ENCODE assay signal across 26 cellular contexts in genomic region chrX:10851809-10852208, GRCh38.
"Had no signal": no experiment of that assay in that cellular context is flagged by ENCODE, and none has a peak within 500 bp of the region (broad histone marks: within the 10 kb centered on the region; RNA-seq: fewer than 3 reads in every experiment).

No MANE protein-coding gene starts in this region.

- H3K79me2 ChIP-seq: parathyroid adenoma had no signal

- H3K36me3 Mint-ChIP-seq: naive B cell; natural killer cell; stimulated activated memory B cell treated with anti-CD40 and anti-IgM and Interleukin-4, amounts not matched to agents 10 μg/mL and 1 μg/mL and 100 μg/mL, for 72 hours; type B pancreatic cell had no signal

- H3K27me3 Mint-ChIP-seq: naive B cell; stimulated activated memory B cell treated with anti-CD40 and anti-IgM and Interleukin-4, amounts not matched to agents 10 μg/mL and 1 μg/mL and 100 μg/mL, for 72 hours; stimulated activated naive CD8-positive, alpha-beta T cell treated with anti-CD3 and anti-CD28 coated beads, Interleukin-15, amount 100 ng/mL, for 72 hours; type B pancreatic cell had no signal

- ATAC-seq: left cardiac atrium; left lobe of liver; lower lobe of right lung; natural killer cell; psoas muscle; right lobe of liver; stimulated activated memory B cell treated with anti-CD40 and anti-IgM and Interleukin-4, amounts not matched to agents 10 μg/mL and 1 μg/mL and 100 μg/mL, for 72 hours; stimulated activated naive CD8-positive, alpha-beta T cell treated with anti-CD3 and anti-CD28 coated beads, Interleukin-15, amount 100 ng/mL, for 72 hours had no signal

- H3K36me3 ChIP-seq: lower lobe of right lung, right lobe of liver, tibial nerve, uterus had no signal

- H3K27ac Mint-ChIP-seq: naive B cell; natural killer cell; stimulated activated memory B cell treated with anti-CD40 and anti-IgM and Interleukin-4, amounts not matched to agents 10 μg/mL and 1 μg/mL and 100 μg/mL, for 72 hours; stimulated activated naive CD8-positive, alpha-beta T cell treated with anti-CD3 and anti-CD28 coated beads, Interleukin-15, amount 100 ng/mL, for 72 hours; type B pancreatic cell had no signal

- H3K4me1 Mint-ChIP-seq: naive B cell; natural killer cell; stimulated activated memory B cell treated with anti-CD40 and anti-IgM and Interleukin-4, amounts not matched to agents 10 μg/mL and 1 μg/mL and 100 μg/mL, for 72 hours; stimulated activated naive CD8-positive, alpha-beta T cell treated with anti-CD3 and anti-CD28 coated beads, Interleukin-15, amount 100 ng/mL, for 72 hours had no signal

- H3K4me3 Mint-ChIP-seq: natural killer cell; nephron progenitor cell; stimulated activated memory B cell treated with anti-CD40 and anti-IgM and Interleukin-4, amounts not matched to agents 10 μg/mL and 1 μg/mL and 100 μg/mL, for 72 hours; stimulated activated naive CD8-positive, alpha-beta T cell treated with anti-CD3 and anti-CD28 coated beads, Interleukin-15, amount 100 ng/mL, for 72 hours; type B pancreatic cell had no signal

- H2AFZ ChIP-seq: parathyroid adenoma had no signal

- FAIRE-seq: keratinocyte had no signal

- H3K9ac ChIP-seq: parathyroid adenoma had no signal

- H3K9me3 ChIP-seq: lower lobe of right lung, psoas muscle, right lobe of liver, tibial nerve, uterus had no signal

- DNase-seq: hippocampal formation; kidney glomerular epithelial cell; left cardiac atrium; lower lobe of right lung; mammary epithelial cell; mesenchymal stem cell; naive B cell; natural killer cell; nephron progenitor cell; psoas muscle; right lobe of liver; stimulated activated CD4-positive, alpha-beta T cell treated with anti-CD3 and anti-CD28 coated beads, Interleukin-1b, Interleukin-23, amount 100 ng/mL, for 48 hours; stimulated activated CD4-positive, alpha-beta T cell treated with anti-CD3 and anti-CD28 coated beads, Interleukin-2, amount 100 ng/mL, for 48 hours; stimulated activated CD4-positive, alpha-beta T cell treated with anti-CD3 and anti-CD28 coated beads, Interleukin-4, amount 100 ng/mL, for 4 hours; stimulated activated CD8-positive, alpha-beta memory T cell treated with anti-CD3 and anti-CD28 coated beads, Interleukin-4, amount 100 ng/mL, for 48 hours; stimulated activated naive CD4-positive, alpha-beta T cell treated with Interleukin-2 at 50 U/mL for 16 hours; stimulated activated naive CD8-positive, alpha-beta T cell treated with anti-CD3 and anti-CD28 coated beads, Interleukin-15, amount 100 ng/mL, for 72 hours; substantia nigra; uterus had no signal

- H3K4me1 ChIP-seq: lower lobe of right lung, parathyroid adenoma, psoas muscle, right lobe of liver, tibial nerve, uterus had no signal

- H3K27me3 ChIP-seq: right lobe of liver, tibial nerve, uterus had no signal

- H3K9me3 Mint-ChIP-seq: stimulated activated memory B cell treated with anti-CD40 and anti-IgM and Interleukin-4, amounts not matched to agents 10 μg/mL and 1 μg/mL and 100 μg/mL, for 72 hours; stimulated activated naive CD8-positive, alpha-beta T cell treated with anti-CD3 and anti-CD28 coated beads, Interleukin-15, amount 100 ng/mL, for 72 hours; type B pancreatic cell had no signal

- H3K4me3 ChIP-seq: lower lobe of right lung, psoas muscle, right lobe of liver, smooth muscle cell, tibial nerve, uterus had no signal

- H3K27ac ChIP-seq: lower lobe of right lung, parathyroid adenoma, psoas muscle, right lobe of liver, tibial nerve, uterus had no signal

- H3K4me2 ChIP-seq: smooth muscle cell had no signal
